Comparison of ENCODE assay signal across 17 cellular contexts in genomic region chr17:65595071-65595655, GRCh38. TPM values are rescaled to one million over a fixed set of nuclear protein-coding genes. Genes with fewer than 3 reads are reported as not detected.
DNase-seq lines count a peak whose midpoint lies in the region; ATAC-seq, FAIRE-seq and TF ChIP-seq lines count a peak whose summit lies in the region.
"Had no signal": no experiment of that assay in that cellular context is flagged by ENCODE, and none has a peak within 500 bp of the region (broad histone marks: within the 10 kb centered on the region; RNA-seq: fewer than 3 reads in every experiment).

No MANE protein-coding gene starts in this region.

- no peak for TF ChIP-seq RAD21 in K562 (CRISPR knock-in tag; conservative IDR thresholded peaks at IDR 0.05 in 1 of 2, IDR thresholded peaks at IDR 0.05 in 1 of 2)

- peaks cover 34% of the 10 kb centered on the region for H3K4me1 Mint-ChIP-seq in Caco-2 (ENCODE audit: low read depth, unreplicated experiment)
- peaks cover 32% of the 10 kb centered on the region for H3K4me1 Mint-ChIP-seq in nephron

- no peaks in the 10 kb centered on the region for H3K9me1 ChIP-seq in K562 (ENCODE audit: control insufficient read depth, insufficient read depth, low read length)

- WGBS in K562 (ENCODE audit: insufficient coverage, low coverage, missing lambda C conversion rate) = 0% methylated on average over 4 of the region's 4 CpGs

- BruUV-seq in Caco-2 (replicated peaks; lab: Mats Ljungman, UMichigan) (no TSS peak), K562 (replicated peaks; lab: Mats Ljungman, UMichigan) (no TSS peak)

- H3K9me3 ChIP-seq in Caco-2 (no peaks in the 10 kb centered on the region), K562 (replicated peaks; ENCODE audit: control insufficient read depth, insufficient read depth, low read depth, low read length) (no peaks in the 10 kb centered on the region)
- H3K9me3 ChIP-seq: body of pancreas, neutrophil, sigmoid colon, transverse colon had no signal

- H3K27me3 ChIP-seq in Caco-2 (replicated peaks; ENCODE audit: control insufficient read depth, insufficient read depth, low read length) (no peaks in the 10 kb centered on the region), H7 (ENCODE audit: control insufficient read depth, insufficient read depth, low read length) (no peaks in the 10 kb centered on the region; the same call in 1 of the 2 replicates), K562 (ENCODE audit: control insufficient read depth in 2 of 2, insufficient read depth in 2 of 2, low read length in 2 of 2) (peaks cover 9 to 33% of the 10 kb centered on the region in 2 experiments; a peak in 4 of 5 replicates)
- H3K27me3 ChIP-seq: body of pancreas, sigmoid colon, transverse colon had no signal

- POLR2A ChIA-PET in Caco-2 (lab: Charles Lee) = interaction anchor here (0.6 kb wide), 1 partner anchor 135 kb away, joined by 5 read pairs; no protein-coding TSS in a partner anchor
- POLR2A ChIA-PET in K562 (lab: Yijun Ruan, JAX) = no interaction called here

- no peaks in the 10 kb centered on the region for H3K36me3 ChIP-seq in Caco-2 (ENCODE audit: control insufficient read depth, insufficient read depth, low read length)
- no peaks in the 10 kb centered on the region for H3K36me3 ChIP-seq in H7 (replicated peaks; ENCODE audit: control insufficient read depth, insufficient read depth, low read length)
- H3K36me3 ChIP-seq in K562 (ENCODE audit: control insufficient read depth, insufficient read depth, low read length) = no peaks in the 10 kb centered on the region
- H3K36me3 ChIP-seq: neutrophil, sigmoid colon, transverse colon had no signal

- peak; percentile 24 to 59 for DNase-seq in Caco-2
- DNase-seq in H7 = peak; percentile 64
- peak; percentile 4 to 71 (median 68) for DNase-seq in K562 (ENCODE audit: extremely low read depth in 1 of 4, low spot score in 3 of 4)
- no peak for DNase-seq in ureter (ENCODE audit: low spot score)
- no peak for DNase-seq in NCI-H446 treated with DMSO at 0.1 percent for 48 hours (lab: John Stamatoyannopoulos, UW)
- DNase-seq: activated CD4-positive, alpha-beta memory T cell treated with anti-CD3 and anti-CD28 coated beads for 36 hours; body of pancreas; Kasumi-1; SHP77; sigmoid colon; stimulated activated CD4-positive, alpha-beta T cell treated with anti-CD3 and anti-CD28 coated beads, Interleukin-4, amount 100 ng/mL, for 24 hours; transverse colon had no signal

- H3K27ac Mint-ChIP-seq in Caco-2 (ENCODE audit: unreplicated experiment) (peak overlapping the region; percentile 88), nephron (peak overlapping the region; percentile 85 to 94 (median 90))
- H3K27ac Mint-ChIP-seq: activated CD4-positive, alpha-beta memory T cell treated with anti-CD3 and anti-CD28 coated beads for 36 hours had no signal

- TF ChIP-seq CTCF in Caco-2 (IDR thresholded peaks at IDR 0.05; ENCODE audit: insufficient read depth in 1 of 2, low read depth in 1 of 2, low read length in 1 of 2, severe bottlenecking in 1 of 2, unreplicated experiment in 1 of 2) (no peak), K562 (IDR thresholded peaks at IDR 0.05 in 2 of 3, conservative IDR thresholded peaks at IDR 0.05 in 1 of 3; ENCODE audit: insufficient read depth in 2 of 3, low read depth in 1 of 3, low read length in 3 of 3) (no peak), nephron (IDR thresholded peaks at IDR 0.05; ENCODE audit: unreplicated experiment in 3 of 3) (no peak)

- in situ Hi-C loops in K562 (cut with MboI) = no loop called here

- H3K27me3 Mint-ChIP-seq in Caco-2 (ENCODE audit: insufficient read depth, unreplicated experiment) = no peaks in the 10 kb centered on the region
- peaks cover 3% of the 10 kb centered on the region for H3K27me3 Mint-ChIP-seq in nephron (ENCODE audit: low read depth)

- TF ChIP-seq EP300 in K562 (IDR thresholded peaks at IDR 0.05; ENCODE audit: low read length) = no peak

- H3K9me3 Mint-ChIP-seq in Caco-2 (ENCODE audit: unreplicated experiment) (no peaks in the 10 kb centered on the region), nephron (no peaks in the 10 kb centered on the region)
- H3K9me3 Mint-ChIP-seq: activated CD4-positive, alpha-beta memory T cell treated with anti-CD3 and anti-CD28 coated beads for 36 hours had no signal

- no peak overlapping the region for H3K9ac ChIP-seq in K562 (ENCODE audit: insufficient read depth in 1 of 2, low read depth in 2 of 2, low read length in 2 of 2)

- peaks cover 36% of the 10 kb centered on the region for H3K4me1 ChIP-seq in Caco-2
- no peaks in the 10 kb centered on the region for H3K4me1 ChIP-seq in K562 (replicated peaks in 1 of 2; ENCODE audit: control insufficient read depth in 2 of 2, insufficient read depth in 2 of 2, low read length in 2 of 2)
- H3K4me1 ChIP-seq: sigmoid colon had no signal

- no peak for FAIRE-seq in K562 (lab: Jason Lieb, UNC)
- FAIRE-seq: GM12891 had no signal

- ATAC-seq in K562 (peak; percentile 49; the same call in 1 of the 3 replicates), GM21737 (IDR thresholded peaks at IDR 0.05; ENCODE audit: unreplicated experiment) (no peak), GM19324 (IDR thresholded peaks at IDR 0.05; ENCODE audit: low FRiP score, unreplicated experiment) (no peak)
- ATAC-seq: body of pancreas had no signal

- no peak overlapping the region for H2AFZ ChIP-seq in K562 (ENCODE audit: low read depth, low read length)

- H3K36me3 Mint-ChIP-seq in Caco-2 (ENCODE audit: insufficient read depth, unreplicated experiment) (peaks cover 8% of the 10 kb centered on the region), nephron (ENCODE audit: low read depth) (no peaks in the 10 kb centered on the region)
- H3K36me3 Mint-ChIP-seq: activated CD4-positive, alpha-beta memory T cell treated with anti-CD3 and anti-CD28 coated beads for 36 hours had no signal

- H3K79me2 ChIP-seq in K562 (ENCODE audit: control insufficient read depth, insufficient read depth, low read length) = no peaks in the 10 kb centered on the region

- CTCF ChIA-PET in Caco-2 (lab: Charles Lee) (interaction anchor here (0.6 kb wide), 1 partner anchor 14 kb away, joined by 3 read pairs; no protein-coding TSS in a partner anchor), K562 (lab: Yijun Ruan, JAX; ENCODE audit: low intra/inter-chr PET ratio) (no interaction called here)

- intact Hi-C loops in Caco-2 (cut with micrococcal nuclease; ENCODE audit: unreplicated experiment) (no loop called here), K562 (cut with micrococcal nuclease) (no loop called here)

- H4K20me1 ChIP-seq in K562 (replicated peaks; ENCODE audit: control insufficient read depth, insufficient read depth, low read length) = no peaks in the 10 kb centered on the region

- H3K4me3 Mint-ChIP-seq in Caco-2 (ENCODE audit: unreplicated experiment) (no peak overlapping the region), nephron (no peak overlapping the region)
- H3K4me3 Mint-ChIP-seq: activated CD4-positive, alpha-beta memory T cell treated with anti-CD3 and anti-CD28 coated beads for 36 hours had no signal

- TF ChIP-seq POLR2A in K562 (conservative IDR thresholded peaks at IDR 0.05) = no peak

- no peak overlapping the region for H3K27ac ChIP-seq in K562 (ENCODE audit: extremely low read depth, low read depth, low read length)
- H3K27ac ChIP-seq: body of pancreas, neutrophil, sigmoid colon, transverse colon had no signal

- H3K4me2 ChIP-seq in K562 (ENCODE audit: insufficient read depth, low read length) = no peak overlapping the region

- H3K4me3 ChIP-seq in Caco-2 (ENCODE audit: low read depth, low read length) (no peak overlapping the region), H7 (ENCODE audit: insufficient read depth, low read depth, low read length) (no peak overlapping the region), K562 (no peak overlapping the region)
- H3K4me3 ChIP-seq: body of pancreas, transverse colon had no signal

TF ChIP-seq in K562, 482 proteins besides CTCF, POLR2A, EP300 and RAD21 (continues in another document):
- TF ChIP-seq HMBOX1 (IDR thresholded peaks at IDR 0.05) = no peak
- TF ChIP-seq ETV6 (IDR thresholded peaks at IDR 0.05; ENCODE audit: borderline replicate concordance in 1 of 2, low read depth in 2 of 2, low read length in 1 of 2) = no peak
- no peak for TF ChIP-seq ETV6 (CRISPR knock-in tag; IDR thresholded peaks at IDR 0.05; ENCODE audit: borderline replicate concordance)
- TF ChIP-seq ZNF695 (CRISPR knock-in tag; IDR thresholded peaks at IDR 0.05) = no peak
- TF ChIP-seq RAD51 (IDR thresholded peaks at IDR 0.05; ENCODE audit: borderline replicate concordance, low read depth) = peak; percentile 44; the same call in 1 of the 2 replicates
- no peak for TF ChIP-seq ZNF41 (CRISPR knock-in tag; conservative IDR thresholded peaks at IDR 0.05)
- TF ChIP-seq ZNF143 (CRISPR knock-in tag; IDR thresholded peaks at IDR 0.05) = no peak
- no peak for TF ChIP-seq NFATC3 (IDR thresholded peaks at IDR 0.05)

RNA-seq across cellular contexts. Expression of gene AXIN2, which starts 33.7 kb away (rescaled TPM):
- total RNA-seq in Caco-2 (2022) (141 and 168 TPM in 2 replicates), K562 (2014; rRNA removed) (2.3 and 3.3 TPM in 2 replicates), K562 (2014; rRNA removed; fragmentation: Illumina TruSeq; extraction: Trizol) (1.1 and 1.5 TPM in 2 replicates), K562 (2015; rRNA removed; fragmentation: Illumina TruSeq; extraction: Trizol) (1.4 and 1.8 TPM in 2 replicates), K562 (2021) (2.4 and 2.8 TPM in 2 replicates), ureter (11.8 TPM)
- 34.8 and 36.1 TPM in 2 replicates for total RNA-seq in H7 (2014; rRNA removed; shearing (Covaris generic))
- 6.0 and 8.2 TPM in 2 replicates for total RNA-seq in K562 (2011; cell fraction: chromatin; rRNA removed; ENCODE audit: low replicate concordance)
- 5.2 and 5.7 TPM in 2 replicates for total RNA-seq in K562 (2011; cell fraction: nucleolus; rRNA removed)
- 2.6 and 3.2 TPM in 2 replicates for total RNA-seq in K562 (2011; cell fraction: nucleoplasm; rRNA removed)
- polyA plus RNA-seq in K562 (2011; rRNA removed) (0.54 and 1.1 TPM in 2 replicates), K562 (2014; fragmentation: Illumina TruSeq; extraction: Trizol) (1.2 and 1.7 TPM in 2 replicates), K562 (2014; fragmentation: Nextera tagmentation; extraction: Ambion mirVana) (under 1 TPM; 0.21 to 0.31 TPM), K562 (2014; rRNA removed) (1.2 and 1.6 TPM in 2 replicates)
- polyA plus RNA-seq in K562 (2011; cell fraction: cytosol; rRNA removed) = 0.32 and 1.3 TPM in 2 replicates
- 1.2 and 4.5 TPM in 2 replicates for polyA plus RNA-seq in K562 (2011; cell fraction: nucleus; rRNA removed)
- 1.3 and 1.4 TPM in 2 replicates for polyA plus RNA-seq in K562 (2012)
- 1.5 and 1.9 TPM in 2 replicates for polyA minus RNA-seq in K562 (2011; rRNA and poly(A)+ RNA removed)
- 0.57 TPM in 1 of 2 replicates, not detected in the other for polyA minus RNA-seq in K562 (2011; cell fraction: cytosol; rRNA and poly(A)+ RNA removed)
- polyA minus RNA-seq in K562 (2011; cell fraction: nucleus; rRNA and poly(A)+ RNA removed) = 2.2 and 3.9 TPM in 2 replicates

Comparison
In these comparisons a context has a peak if more than half of its experiments do, and no peak if none do; other contexts are left out.
1. DNase-seq: peak in Caco-2 (2 of 2), H7 (single experiment) and K562 (4 of 4); none in ureter (single experiment) and NCI-H446 treated with DMSO at 0.1 percent for 48 hours (single experiment).